In the genomic region with DNA sequence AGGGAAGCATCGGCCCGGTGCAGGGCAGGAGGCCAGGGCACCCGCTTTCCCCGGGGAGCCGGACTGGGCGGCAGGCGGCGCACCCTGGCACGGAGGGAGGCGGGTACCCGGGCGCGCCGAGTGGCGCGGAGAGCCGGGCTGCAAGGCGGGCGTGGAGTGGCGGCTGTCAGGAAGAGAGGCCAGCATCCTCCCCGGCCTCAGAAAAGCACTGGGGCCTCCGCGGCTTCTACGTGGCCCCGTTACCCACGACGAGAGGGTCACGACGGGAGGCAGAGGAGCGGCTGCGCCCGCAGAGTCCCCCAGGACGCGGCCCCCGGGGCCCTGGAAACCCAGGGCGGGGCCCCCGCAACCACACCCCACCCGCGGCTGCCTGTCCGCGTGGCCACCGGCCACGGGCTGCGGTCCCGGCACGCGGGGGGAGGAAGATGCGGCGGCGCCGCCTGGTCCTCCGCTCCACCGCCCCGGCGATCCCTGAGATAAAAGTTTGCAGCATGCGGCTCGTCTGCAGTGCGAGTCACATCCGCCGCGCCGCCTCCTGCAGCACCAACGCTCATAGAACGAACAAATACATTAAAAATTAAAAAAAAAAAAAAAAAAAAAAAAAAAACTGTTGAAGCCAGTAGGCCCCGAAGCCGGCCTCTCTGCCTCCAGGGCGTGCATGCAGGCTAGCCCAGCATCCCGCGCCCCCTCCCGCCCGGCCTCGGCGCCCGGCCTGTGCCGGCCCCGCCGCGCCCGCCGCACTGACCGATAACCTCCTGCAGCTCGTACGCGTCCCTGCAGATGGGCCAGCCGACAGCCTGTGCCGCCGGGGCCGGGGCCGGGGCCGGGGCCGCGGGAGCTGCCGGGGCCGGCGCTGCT, we compare ENCODE assay signal across 8 cellular contexts. TPM values are rescaled to one million over a fixed set of nuclear protein-coding genes. Genes with fewer than 3 reads are reported as not detected.
DNase-seq lines count a peak whose midpoint lies in the region; ATAC-seq and TF ChIP-seq lines count a peak whose summit lies in the region.

No MANE protein-coding gene starts in this region.

- TF ChIP-seq CTCF in liver (IDR thresholded peaks at IDR 0.05; ENCODE audit: low read depth, low read length, missing input control): no peak

- no peaks in the 10 kb centered on the region for H3K36me3 Mint-ChIP-seq in dendritic cell treated with granulocyte-macrophage colony-stimulating factor and Interleukin-4, amounts not matched to agents 40 ng/mL and 50 ng/mL, for 4 days (ENCODE audit: low read depth)

- H3K27me3 ChIP-seq in liver (ENCODE audit: control insufficient read depth in 4 of 4, insufficient read depth in 4 of 4, low read length in 3 of 4): peaks cover 0 to 3% (median under 1%) of the 10 kb centered on the region in 4 donors

- H3K36me3 ChIP-seq in liver (ENCODE audit: control insufficient read depth in 4 of 4, insufficient read depth in 3 of 4, low read depth in 1 of 4, low read length in 3 of 4): no peaks in the 10 kb centered on the region

- peaks cover 8% of the 10 kb centered on the region for H3K27me3 Mint-ChIP-seq in dendritic cell treated with granulocyte-macrophage colony-stimulating factor and Interleukin-4, amounts not matched to agents 40 ng/mL and 50 ng/mL, for 4 days

- peak overlapping the region in 2 of 3 donors; percentile 40 to 88 for H3K4me3 ChIP-seq in liver (ENCODE audit: low read depth in 1 of 3, low read length in 3 of 3)

- H3K9ac ChIP-seq in liver (ENCODE audit: low read depth in 1 of 2, low read length in 2 of 2): no peak overlapping the region

- H3K9me3 Mint-ChIP-seq in dendritic cell treated with granulocyte-macrophage colony-stimulating factor and Interleukin-4, amounts not matched to agents 40 ng/mL and 50 ng/mL, for 4 days: no peaks in the 10 kb centered on the region

- H3K4me1 ChIP-seq in liver (ENCODE audit: control insufficient read depth in 4 of 4, insufficient read depth in 4 of 4, low read length in 3 of 4): peaks cover 2 to 15% (median 10%) of the 10 kb centered on the region in 4 donors

- no peaks in the 10 kb centered on the region for H3K9me3 ChIP-seq in liver (ENCODE audit: control insufficient read depth in 4 of 4, low read length in 3 of 4)

- WGBS in liver: 1% methylated on average over 95 of the region's 95 CpGs

- peak; percentile 53 for ATAC-seq in HG02678 (IDR thresholded peaks at IDR 0.05; ENCODE audit: unreplicated experiment)

- peak overlapping the region in 1 of 2 donors; percentile 7 for H3K27ac ChIP-seq in liver (ENCODE audit: low read depth in 1 of 2, low read length in 2 of 2)

- TF ChIP-seq RAD21 in liver (IDR thresholded peaks at IDR 0.05): peak in 1 of 2 donors; percentile 22

- H3K4me1 Mint-ChIP-seq in dendritic cell treated with granulocyte-macrophage colony-stimulating factor and Interleukin-4, amounts not matched to agents 40 ng/mL and 50 ng/mL, for 4 days (ENCODE audit: low read depth): peaks cover 20% of the 10 kb centered on the region

- no peak overlapping the region for H3K27ac Mint-ChIP-seq in dendritic cell treated with granulocyte-macrophage colony-stimulating factor and Interleukin-4, amounts not matched to agents 40 ng/mL and 50 ng/mL, for 4 days

- intact Hi-C loops in dendritic cell treated with granulocyte-macrophage colony-stimulating factor and Interleukin-4, amounts not matched to agents 40 ng/mL and 50 ng/mL, for 4 days (cut with micrococcal nuclease): loop anchor here (1.0 to 10.0 kb wide), 4 partner anchors 79 to 668 kb away; partner anchors contain the start of gene CERS6

- H3K4me3 Mint-ChIP-seq in dendritic cell treated with granulocyte-macrophage colony-stimulating factor and Interleukin-4, amounts not matched to agents 40 ng/mL and 50 ng/mL, for 4 days: peak overlapping the region; percentile 76

- DNase-seq in NCI-H2081 (lab: John Stamatoyannopoulos, UW) (peak; percentile 62 to 63), NCI-H2081 treated with DMSO at 0.1 percent for 48 hours (lab: John Stamatoyannopoulos, UW) (no peak), NCI-H146 treated with DMSO at 0.1 percent for 48 hours (lab: John Stamatoyannopoulos, UW; ENCODE audit: unreplicated experiment) (peak; percentile 18)
- DNase-seq in activated CD4-positive, alpha-beta T cell treated with anti-CD3 and anti-CD28 coated beads, Interleukin-2, amount 50 U/mL, for 1 hour: peak; percentile 78
- peak; percentile 75 for DNase-seq in stimulated activated CD4-positive, alpha-beta T cell treated with anti-CD3 and anti-CD28 coated beads, Interleukin-4, amount 100 ng/mL, for 1 hour

TF ChIP-seq in liver, 16 proteins besides CTCF, POLR2A, EP300 and RAD21:
- no peak for TF ChIP-seq FOXA1 (IDR thresholded peaks at IDR 0.05)
- TF ChIP-seq, protein P1, sequence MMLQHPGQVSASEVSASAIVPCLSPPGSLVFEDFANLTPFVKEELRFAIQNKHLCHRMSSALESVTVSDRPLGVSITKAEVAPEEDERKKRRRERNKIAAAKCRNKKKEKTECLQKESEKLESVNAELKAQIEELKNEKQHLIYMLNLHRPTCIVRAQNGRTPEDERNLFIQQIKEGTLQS (IDR thresholded peaks at IDR 0.05): no peak
- no peak for TF ChIP-seq YY1 (IDR thresholded peaks at IDR 0.05)
- TF ChIP-seq MAX (IDR thresholded peaks at IDR 0.05): no peak
- no peak for TF ChIP-seq RXRA (IDR thresholded peaks at IDR 0.05)
- no peak for TF ChIP-seq TAF1 (conservative IDR thresholded peaks at IDR 0.05)
- TF ChIP-seq, protein P2, sequence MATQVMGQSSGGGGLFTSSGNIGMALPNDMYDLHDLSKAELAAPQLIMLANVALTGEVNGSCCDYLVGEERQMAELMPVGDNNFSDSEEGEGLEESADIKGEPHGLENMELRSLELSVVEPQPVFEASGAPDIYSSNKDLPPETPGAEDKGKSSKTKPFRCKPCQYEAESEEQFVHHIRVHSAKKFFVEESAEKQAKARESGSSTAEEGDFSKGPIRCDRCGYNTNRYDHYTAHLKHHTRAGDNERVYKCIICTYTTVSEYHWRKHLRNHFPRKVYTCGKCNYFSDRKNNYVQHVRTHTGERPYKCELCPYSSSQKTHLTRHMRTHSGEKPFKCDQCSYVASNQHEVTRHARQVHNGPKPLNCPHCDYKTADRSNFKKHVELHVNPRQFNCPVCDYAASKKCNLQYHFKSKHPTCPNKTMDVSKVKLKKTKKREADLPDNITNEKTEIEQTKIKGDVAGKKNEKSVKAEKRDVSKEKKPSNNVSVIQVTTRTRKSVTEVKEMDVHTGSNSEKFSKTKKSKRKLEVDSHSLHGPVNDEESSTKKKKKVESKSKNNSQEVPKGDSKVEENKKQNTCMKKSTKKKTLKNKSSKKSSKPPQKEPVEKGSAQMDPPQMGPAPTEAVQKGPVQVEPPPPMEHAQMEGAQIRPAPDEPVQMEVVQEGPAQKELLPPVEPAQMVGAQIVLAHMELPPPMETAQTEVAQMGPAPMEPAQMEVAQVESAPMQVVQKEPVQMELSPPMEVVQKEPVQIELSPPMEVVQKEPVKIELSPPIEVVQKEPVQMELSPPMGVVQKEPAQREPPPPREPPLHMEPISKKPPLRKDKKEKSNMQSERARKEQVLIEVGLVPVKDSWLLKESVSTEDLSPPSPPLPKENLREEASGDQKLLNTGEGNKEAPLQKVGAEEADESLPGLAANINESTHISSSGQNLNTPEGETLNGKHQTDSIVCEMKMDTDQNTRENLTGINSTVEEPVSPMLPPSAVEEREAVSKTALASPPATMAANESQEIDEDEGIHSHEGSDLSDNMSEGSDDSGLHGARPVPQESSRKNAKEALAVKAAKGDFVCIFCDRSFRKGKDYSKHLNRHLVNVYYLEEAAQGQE (IDR thresholded peaks at IDR 0.05): no peak
- TF ChIP-seq JUND (IDR thresholded peaks at IDR 0.05): no peak

RNA-seq across cellular contexts. Expression of gene STK39, which starts 0.7 kb away (rescaled TPM):
- total RNA-seq in liver: 1 to 10 TPM in 1 of 2 donors, under 1 TPM in 1; 0.92 to 1.8 TPM
- polyA plus RNA-seq in liver: under 1 TPM; 0.29 to 0.53 TPM
